ENCODE assay signal across 12 cellular contexts in the genomic region with DNA sequence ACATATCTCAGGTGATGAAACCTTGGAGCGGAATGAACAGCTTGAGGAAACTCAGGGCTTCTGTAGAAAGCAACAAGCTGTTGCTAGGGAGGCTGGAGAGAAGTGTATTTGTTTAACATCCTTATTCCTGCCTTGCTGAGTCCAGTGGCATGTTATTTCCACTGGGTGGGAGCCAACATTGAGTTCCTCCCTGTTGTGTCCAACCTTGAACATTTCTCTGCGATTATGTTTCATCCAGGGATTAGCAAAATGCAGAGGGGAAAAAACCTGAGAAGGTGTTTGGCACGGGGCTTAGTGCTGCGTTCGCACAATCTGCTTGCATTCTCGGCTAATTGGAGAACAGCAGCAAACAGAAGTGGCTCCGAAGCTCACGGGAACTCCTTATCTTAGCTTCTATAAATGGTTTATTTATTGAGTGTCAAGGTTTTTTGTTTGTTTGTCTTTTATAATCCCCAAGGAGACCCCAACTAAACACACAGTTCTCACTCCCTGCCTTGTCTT.
A peak's percentile ranks its signal among the peaks of the same experiment; 100 is the strongest.
DNase-seq lines count a peak whose midpoint lies in the region; ATAC-seq and TF ChIP-seq lines count a peak whose summit lies in the region.
"Had no signal": no experiment of that assay in that cellular context is flagged by ENCODE, and none has a peak within 500 bp of the region (broad histone marks: within the 10 kb centered on the region; RNA-seq: fewer than 3 reads in every experiment).

No MANE protein-coding gene starts in this region.

- H3K9me3 ChIP-seq in hepatocyte (ENCODE audit: low read depth): no peaks in the 10 kb centered on the region
- no peaks in the 10 kb centered on the region for H3K9me3 ChIP-seq in smooth muscle cell (replicated peaks; ENCODE audit: low read depth)
- H3K9me3 ChIP-seq: neutrophil had no signal

- no peak for ATAC-seq in HG03460 (IDR thresholded peaks at IDR 0.05; ENCODE audit: unreplicated experiment)

- H3F3A ChIP-seq in smooth muscle cell (ENCODE audit: low read depth): peaks cover 3% of the 10 kb centered on the region

- no peak overlapping the region for H3K4me3 ChIP-seq in hepatocyte
- peak overlapping the region; percentile 1 for H3K4me3 ChIP-seq in smooth muscle cell

- DNase-seq in NCI-H2227 (lab: John Stamatoyannopoulos, UW; ENCODE audit: unreplicated experiment) (peak; percentile 3), NCI-H2227 treated with DMSO at 0.1 percent for 48 hours (lab: John Stamatoyannopoulos, UW) (no peak), amniotic epithelial cell (ENCODE audit: low read depth) (peak; percentile 89), hepatocyte (ENCODE audit: low spot score) (peak; percentile 80), smooth muscle cell (lab: John Stamatoyannopoulos, UW; ENCODE audit: unreplicated experiment) (no peak), mesenteric fat pad (ENCODE audit: low spot score) (no peak), NCI-H774 (lab: John Stamatoyannopoulos, UW) (no peak)
- DNase-seq: foreskin melanocyte, NCI-H2107, T-helper 9 cell had no signal

- peaks cover 14% of the 10 kb centered on the region for H3K4me1 ChIP-seq in hepatocyte (ENCODE audit: insufficient read depth)
- H3K4me1 ChIP-seq in smooth muscle cell (ENCODE audit: low read depth): peaks cover 25% of the 10 kb centered on the region

- H2AFZ ChIP-seq in hepatocyte (no peak overlapping the region), smooth muscle cell (ENCODE audit: low read depth) (no peak overlapping the region)

- H3K27ac ChIP-seq in hepatocyte: no peak overlapping the region
- no peak overlapping the region for H3K27ac ChIP-seq in smooth muscle cell (ENCODE audit: low read depth)
- H3K27ac ChIP-seq: neutrophil had no signal

- no peaks in the 10 kb centered on the region for H4K20me1 ChIP-seq in hepatocyte (ENCODE audit: insufficient read depth, poor library complexity, severe bottlenecking)
- H4K20me1 ChIP-seq in smooth muscle cell (ENCODE audit: low read depth): no peaks in the 10 kb centered on the region

- H3K36me3 ChIP-seq in hepatocyte (replicated peaks; ENCODE audit: insufficient read depth, low read depth) (no peaks in the 10 kb centered on the region), smooth muscle cell (ENCODE audit: low read depth) (no peaks in the 10 kb centered on the region)
- H3K36me3 ChIP-seq: neutrophil had no signal

- TF ChIP-seq CTCF in hepatocyte (IDR thresholded peaks at IDR 0.05; ENCODE audit: poor library complexity) (peak; percentile 19), smooth muscle cell (IDR thresholded peaks at IDR 0.05; ENCODE audit: borderline replicate concordance, insufficient read depth, poor library complexity, severe bottlenecking) (no peak)

- H3K27me3 ChIP-seq in hepatocyte: peaks cover 5% of the 10 kb centered on the region
- no peaks in the 10 kb centered on the region for H3K27me3 ChIP-seq in smooth muscle cell (ENCODE audit: low read depth)

- WGBS in hepatocyte (ENCODE audit: low lambda C conversion rate, missing lambda C conversion rate): 9% methylated on average over 8 of the region's 8 CpGs
- 37% methylated on average over 8 of the region's 8 CpGs for WGBS in smooth muscle cell (ENCODE audit: low lambda C conversion rate)

- H3K9ac ChIP-seq in smooth muscle cell (ENCODE audit: low read depth): no peak overlapping the region

- no peaks in the 10 kb centered on the region for H3K79me2 ChIP-seq in hepatocyte
- H3K79me2 ChIP-seq in smooth muscle cell (ENCODE audit: low read depth): no peaks in the 10 kb centered on the region

- H3K4me2 ChIP-seq in hepatocyte (peak overlapping the region; percentile 42), smooth muscle cell (peak overlapping the region; percentile 9)

- no peaks in the 10 kb centered on the region for H3K9me2 ChIP-seq in hepatocyte (replicated peaks; ENCODE audit: insufficient read depth)

Comparison
In these comparisons a context has a peak if more than half of its experiments do, and no peak if none do; other contexts are left out.
1. DNase-seq: peak in NCI-H2227 (single experiment), amniotic epithelial cell (single experiment) and hepatocyte (single experiment); none in NCI-H2227 treated with DMSO at 0.1 percent for 48 hours (single experiment), smooth muscle cell (single experiment), mesenteric fat pad (single experiment) and NCI-H774 (single experiment).